1 cellular context compared by ENCODE assay signal in genomic region chr19:40802300-40803169, GRCh38.
TF ChIP-seq lines count a peak whose summit lies in the region.

No MANE protein-coding gene starts in this region.

TF ChIP-seq in GM23338, 12 proteins besides CTCF, POLR2A, EP300 and RAD21 (continued from another document):
- no peak for TF ChIP-seq REST (IDR thresholded peaks at IDR 0.05; ENCODE audit: unreplicated experiment)
- no peak for TF ChIP-seq ETS1 (IDR thresholded peaks at IDR 0.05)
- TF ChIP-seq EZH2 (IDR thresholded peaks at IDR 0.05; ENCODE audit: low read depth, unreplicated experiment), result no peak
